ENCODE assay signal across 9 cellular contexts in the genomic region with DNA sequence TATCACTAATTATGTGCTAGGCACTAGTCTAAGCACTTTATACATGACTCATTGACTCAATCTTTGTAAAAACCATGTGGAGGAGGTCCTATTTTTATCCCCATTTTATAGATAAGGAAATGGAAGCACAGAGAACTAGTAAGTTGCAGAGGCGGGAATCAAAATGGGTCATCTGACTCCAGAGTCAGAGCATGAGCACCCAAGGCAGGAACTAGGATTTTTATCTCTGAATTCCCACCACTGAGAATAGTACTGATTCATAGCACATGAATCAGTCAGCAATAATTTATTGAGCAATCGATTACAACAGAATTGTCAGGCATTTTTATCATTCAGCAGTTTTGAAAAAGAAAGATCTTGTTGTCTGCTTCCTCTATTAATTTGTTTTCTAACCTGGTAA. TPM values are rescaled to one million over a fixed set of nuclear protein-coding genes. Genes with fewer than 3 reads are reported as not detected.
DNase-seq lines count a peak whose midpoint lies in the region; ATAC-seq and TF ChIP-seq lines count a peak whose summit lies in the region.
"Had no signal": no experiment of that assay in that cellular context is flagged by ENCODE, and none has a peak within 500 bp of the region (broad histone marks: within the 10 kb centered on the region; RNA-seq: fewer than 3 reads in every experiment).

No MANE protein-coding gene starts in this region.

- TF ChIP-seq POLR2A in adrenal gland (IDR thresholded peaks at IDR 0.05) (no peak), heart left ventricle (IDR thresholded peaks at IDR 0.05) (no peak), spleen (IDR thresholded peaks at IDR 0.05) (no peak)

- peaks cover 55% of the 10 kb centered on the region for H3F3A ChIP-seq in GM23248 (ENCODE audit: insufficient read depth)

- POLR2A ChIA-PET in naive thymus-derived CD8-positive, alpha-beta T cell (lab: Charles Lee): no interaction called here

- in situ Hi-C loops in GM23248 (cut with MboI): no loop called here

- peak overlapping the region in 1 of 10 donors; percentile 27 for H3K27ac Mint-ChIP-seq in naive thymus-derived CD8-positive, alpha-beta T cell

- TF ChIP-seq CTCF in adrenal gland (IDR thresholded peaks at IDR 0.05) (no peak), heart left ventricle (IDR thresholded peaks at IDR 0.05) (no peak), spleen (IDR thresholded peaks at IDR 0.05 in 8 of 11, conservative IDR thresholded peaks at IDR 0.05 in 3 of 11) (no peak)

- ATAC-seq in heart left ventricle (peak; percentile 21 to 86 (median 51)), GM19351 (IDR thresholded peaks at IDR 0.05; ENCODE audit: unreplicated experiment) (no peak)
- no peak for ATAC-seq in naive thymus-derived CD8-positive, alpha-beta T cell

- peaks cover 55% of the 10 kb centered on the region for H3K4me1 ChIP-seq in GM23248 (ENCODE audit: insufficient read depth)
- peaks cover 33 to 62% of the 10 kb centered on the region in 2 donors for H3K4me1 ChIP-seq in adrenal gland (replicated peaks in 1 of 2)
- H3K4me1 ChIP-seq in heart left ventricle: peaks cover 26 to 75% (median 49%) of the 10 kb centered on the region in 12 donors
- peaks cover 26 to 77% (median 52%) of the 10 kb centered on the region in 6 donors for H3K4me1 ChIP-seq in spleen

- no peaks in the 10 kb centered on the region for H3K27me3 Mint-ChIP-seq in naive thymus-derived CD8-positive, alpha-beta T cell

- no peaks in the 10 kb centered on the region for H3K27me3 ChIP-seq in GM23248 (replicated peaks; ENCODE audit: insufficient read depth)
- H3K27me3 ChIP-seq in adrenal gland: no peaks in the 10 kb centered on the region
- H3K27me3 ChIP-seq in heart left ventricle: no peaks in the 10 kb centered on the region
- H3K27me3 ChIP-seq in spleen (replicated peaks in 1 of 7): no peaks in the 10 kb centered on the region

- H3K36me3 ChIP-seq in GM23248 (ENCODE audit: low read depth) (peaks cover 9% of the 10 kb centered on the region; the same call in 1 of the 2 replicates), adrenal gland (replicated peaks in 1 of 2) (peaks cover 0 to 10% of the 10 kb centered on the region in 2 donors), heart left ventricle (peaks cover 0 to 55% (median 34%) of the 10 kb centered on the region in 9 donors), spleen (peaks cover 0 to 82% (median 30%) of the 10 kb centered on the region in 6 donors)

- no peaks in the 10 kb centered on the region for H4K20me1 ChIP-seq in GM23248 (ENCODE audit: insufficient read depth)

- peaks cover 20 to 64% (median 44%) of the 10 kb centered on the region in 3 donors for H3K36me3 Mint-ChIP-seq in naive thymus-derived CD8-positive, alpha-beta T cell

- H3K4me3 ChIP-seq in GM23248 (peak overlapping the region; percentile 30), adrenal gland (no peak overlapping the region), heart left ventricle (no peak overlapping the region), spleen (no peak overlapping the region)

- no peak overlapping the region for H3K4me3 Mint-ChIP-seq in naive thymus-derived CD8-positive, alpha-beta T cell

- DNase-seq in GM23248 (peak; percentile 96), adrenal gland (peak in 6 of 7 donors; percentile 68 to 83 (median 74)), heart left ventricle (no peak), spleen (no peak), NCI-H1436 treated with DMSO at 0.1 percent for 48 hours (lab: John Stamatoyannopoulos, UW) (no peak), T-helper 2 cell (no peak)
- DNase-seq in naive thymus-derived CD8-positive, alpha-beta T cell: no peak
- DNase-seq: NCI-H446 treated with DMSO at 0.1 percent for 48 hours had no signal

- intact Hi-C loops in adrenal gland (cut with DNase I): loop anchor here in 1 of 2 donors (10.0 kb wide), 1 partner anchor 110 kb away; the partner anchor contains the start of gene STBD1
- intact Hi-C loops in heart left ventricle (cut with DNase I): loop anchor here in 2 of 10 donors (5.0 to 10.0 kb wide), 2 partner anchors 113 to 810 kb away; partner anchors contain the start of gene STBD1 (in 1 of the 2)
- intact Hi-C loops in spleen (cut with DNase I; ENCODE audit: low total_unique reads): no loop called here

- H3K9me3 Mint-ChIP-seq in naive thymus-derived CD8-positive, alpha-beta T cell: peaks cover 0 to 14% (median 9%) of the 10 kb centered on the region in 9 donors

- H3K9ac ChIP-seq in GM23248: peak overlapping the region; percentile 60

- peak overlapping the region; percentile 61 for H3K4me2 ChIP-seq in GM23248 (ENCODE audit: unreplicated experiment)

- H3K27ac ChIP-seq in GM23248 (peak overlapping the region; percentile 88), adrenal gland (peak overlapping the region; percentile 52 to 82 (median 68)), heart left ventricle (peak overlapping the region in 8 of 12 donors; percentile 6 to 91 (median 52)), spleen (peak overlapping the region in 7 of 8 donors; percentile 20 to 82 (median 39))

- peaks cover 19 to 48% (median 40%) of the 10 kb centered on the region in 4 donors for H3K4me1 Mint-ChIP-seq in naive thymus-derived CD8-positive, alpha-beta T cell

- 0% methylated on average over 2 of the region's 2 CpGs for WGBS in GM23248 (ENCODE audit: low coverage in 1 of 2, low lambda C conversion rate in 2 of 2, missing lambda C conversion rate in 2 of 2), 2 experiments
- 17 to 23% (median 18%) methylated on average over 2 of the region's 2 CpGs for WGBS in adrenal gland, 4 donors
- WGBS in heart left ventricle, 4 donors: 34 to 48% (median 40%) methylated on average over 2 of the region's 2 CpGs
- WGBS in spleen, 5 donors: 69 to 82% (median 71%) methylated on average over 2 of the region's 2 CpGs

- no peak overlapping the region for H2AFZ ChIP-seq in GM23248

- H3K9me3 ChIP-seq in GM23248 (ENCODE audit: low read depth) (no peaks in the 10 kb centered on the region), adrenal gland (replicated peaks in 1 of 3) (no peaks in the 10 kb centered on the region), heart left ventricle (peaks cover 0 to 9% (median 0%) of the 10 kb centered on the region in 12 donors), spleen (peaks cover 0 to 16% (median 6%) of the 10 kb centered on the region in 8 donors)

- peaks cover 78% of the 10 kb centered on the region for H3K79me2 ChIP-seq in GM23248 (ENCODE audit: insufficient read depth)

- no peaks in the 10 kb centered on the region for H3K9me2 ChIP-seq in GM23248 (ENCODE audit: insufficient read depth)

RNA-seq across cellular contexts. Expression of gene SCARB2, which starts 19.3 kb away (rescaled TPM):
- 122 and 158 TPM in 2 replicates for total RNA-seq in GM23248 (2014; rRNA removed; shearing (Covaris generic))
- polyA plus RNA-seq in GM23248 (2016; fragmentation: Nextera tagmentation; extraction: Ambion mirVana) (173 and 175 TPM in 2 replicates), adrenal gland (100 to 1,000 TPM in 1 of 3 donors, 10 to 100 TPM in 2; 41.5 to 117 (median 82.9) TPM), heart left ventricle (100 to 1,000 TPM in 1 of 2 donors, 10 to 100 TPM in 1; 98.1 to 108 TPM), spleen (10 to 100 TPM; 27.2 to 32.0 (median 28.8) TPM)
- total RNA-seq in adrenal gland (100 to 1,000 TPM; 119 to 179 (median 139) TPM), heart left ventricle (100 to 1,000 TPM in 3 of 9 donors, 10 to 100 TPM in 6; 84.9 to 208 (median 96.0) TPM), spleen (100 to 1,000 TPM; 107 to 201 (median 156) TPM)
- total RNA-seq in naive thymus-derived CD8-positive, alpha-beta T cell: 10 to 100 TPM; 23.2 to 25.8 TPM
- polyA plus RNA-seq in naive thymus-derived CD8-positive, alpha-beta T cell: 10 to 100 TPM; 11.0 to 14.3 (median 14.0) TPM

RNA-seq across cellular contexts. Expression of gene NUP54, which starts 46.1 kb away (rescaled TPM):
- 26.4 and 47.3 TPM in 2 replicates for total RNA-seq in GM23248 (2014; rRNA removed; shearing (Covaris generic))
- polyA plus RNA-seq in GM23248 (2016; fragmentation: Nextera tagmentation; extraction: Ambion mirVana) (35.9 and 37.6 TPM in 2 replicates), adrenal gland (10 to 100 TPM; 19.5 to 22.0 (median 21.6) TPM), heart left ventricle (10 to 100 TPM; 10.7 to 12.8 TPM), spleen (10 to 100 TPM; 22.8 to 28.9 (median 28.8) TPM)
- total RNA-seq in adrenal gland (10 to 100 TPM; 10.8 to 37.7 (median 22.8) TPM), heart left ventricle (10 to 100 TPM; 14.2 to 26.7 (median 18.1) TPM), spleen (10 to 100 TPM; 26.2 to 43.2 (median 34.5) TPM)
- 10 to 100 TPM; 50.8 to 59.9 TPM for total RNA-seq in naive thymus-derived CD8-positive, alpha-beta T cell
- polyA plus RNA-seq in naive thymus-derived CD8-positive, alpha-beta T cell: 10 to 100 TPM; 36.8 to 40.0 (median 37.8) TPM

RNA-seq across cellular contexts. Expression of gene FAM47E, which starts 57.2 kb away (rescaled TPM):
- not detected in 2 replicates for total RNA-seq in GM23248 (2014; rRNA removed; shearing (Covaris generic))
- polyA plus RNA-seq in GM23248 (2016; fragmentation: Nextera tagmentation; extraction: Ambion mirVana) (not detected in 2 replicates), adrenal gland (10 to 100 TPM in 1 of 3 donors, 1 to 10 TPM in 2; 6.9 to 23.8 (median 7.7) TPM), heart left ventricle (1 to 10 TPM in 1 of 2 donors, under 1 TPM in 1; 0.36 to 3.2 TPM), spleen (1 to 10 TPM; 1.0 to 1.4 (median 1.3) TPM)
- total RNA-seq in adrenal gland (1 to 10 TPM; 2.8 to 8.0 (median 4.7) TPM), heart left ventricle (1 to 10 TPM in 8 of 9 donors, under 1 TPM in 1; 0.48 to 4.9 (median 2.5) TPM), spleen (1 to 10 TPM in 6 of 7 donors, under 1 TPM in 1; 0.66 to 6.2 (median 2.4) TPM)
- total RNA-seq in naive thymus-derived CD8-positive, alpha-beta T cell: 1 to 10 TPM in 1 of 2 experiments, under 1 TPM in 1; 0.60 to 1.3 TPM
- polyA plus RNA-seq in naive thymus-derived CD8-positive, alpha-beta T cell: under 1 TPM in 1 of 3 donors, not detected in 2; 0.64 TPM

Comparison
In these comparisons a context has a peak if more than half of its experiments do, and no peak if none do; other contexts are left out.
1. DNase-seq: peak in GM23248 (single experiment) and adrenal gland (6 of 7); none in heart left ventricle (0 of 5), spleen (single experiment), NCI-H1436 treated with DMSO at 0.1 percent for 48 hours (single experiment), T-helper 2 cell (0 of 5) and naive thymus-derived CD8-positive, alpha-beta T cell (0 of 10).
2. ATAC-seq: peak in heart left ventricle (4 of 4); none in naive thymus-derived CD8-positive, alpha-beta T cell (0 of 2) and GM19351 (single experiment).
3. Peak in every context shown above with its lines, with median percentiles within 50 percentile points of each other: H3K27ac ChIP-seq.